17 cellular contexts compared by ENCODE assay signal in the genomic region with DNA sequence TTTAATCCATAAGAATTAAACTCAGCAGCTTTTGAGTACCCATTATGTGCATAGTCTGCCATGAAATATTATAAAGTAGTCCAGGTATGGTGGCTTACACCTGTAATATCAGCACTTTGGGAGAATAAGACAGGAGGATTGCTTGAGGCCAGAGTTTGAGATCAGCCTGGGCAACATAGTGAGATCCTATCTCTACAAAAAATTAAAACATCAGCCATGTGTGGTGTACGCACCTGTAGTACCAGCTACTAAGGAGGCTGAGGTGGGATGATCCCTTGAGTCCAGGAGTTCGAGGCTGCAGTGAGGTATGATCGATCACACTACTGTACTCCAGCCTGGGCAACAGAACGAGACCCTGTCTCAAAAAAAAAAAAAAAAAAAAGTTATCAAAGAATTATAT. TPM values are rescaled to one million over a fixed set of nuclear protein-coding genes. Genes with fewer than 3 reads are reported as not detected.
DNase-seq lines count a peak whose midpoint lies in the region; ATAC-seq and TF ChIP-seq lines count a peak whose summit lies in the region.
"Had no signal": no experiment of that assay in that cellular context is flagged by ENCODE, and none has a peak within 500 bp of the region (broad histone marks: within the 10 kb centered on the region; RNA-seq: fewer than 3 reads in every experiment).

No MANE protein-coding gene starts in this region.

- intact Hi-C loops in right cardiac atrium (cut with DNase I) (no loop called here), heart right ventricle (cut with DNase I) (no loop called here), posterior cingulate gyrus (cut with DNase I) (no loop called here)

- H3K27me3 Mint-ChIP-seq in T-helper 17 cell = no peaks in the 10 kb centered on the region
- no peaks in the 10 kb centered on the region for H3K27me3 Mint-ChIP-seq in naive thymus-derived CD8-positive, alpha-beta T cell
- H3K27me3 Mint-ChIP-seq: activated B cell treated with CpG ODN at 0.5 μM for 24 hours had no signal

- peak overlapping the region; percentile 92 for H3K27ac Mint-ChIP-seq in T-helper 17 cell
- peak overlapping the region in 7 of 10 donors; percentile 0 to 78 (median 22) for H3K27ac Mint-ChIP-seq in naive thymus-derived CD8-positive, alpha-beta T cell
- H3K27ac Mint-ChIP-seq: activated B cell treated with CpG ODN at 0.5 μM for 24 hours had no signal

- H3K4me1 Mint-ChIP-seq in T-helper 17 cell = peaks cover 49% of the 10 kb centered on the region
- peaks cover 35 to 86% (median 79%) of the 10 kb centered on the region in 4 donors for H3K4me1 Mint-ChIP-seq in naive thymus-derived CD8-positive, alpha-beta T cell

- no peaks in the 10 kb centered on the region for H3K27me3 ChIP-seq in right cardiac atrium (ENCODE audit: control insufficient read depth, insufficient read depth)
- H3K27me3 ChIP-seq in heart right ventricle = no peaks in the 10 kb centered on the region
- H3K27me3 ChIP-seq: dorsolateral prefrontal cortex, tibial nerve had no signal

- H3K9me3 Mint-ChIP-seq in naive thymus-derived CD8-positive, alpha-beta T cell = no peaks in the 10 kb centered on the region
- H3K9me3 Mint-ChIP-seq: activated B cell treated with CpG ODN at 0.5 μM for 24 hours, H9 had no signal

- H3K36me3 ChIP-seq in heart right ventricle = peaks cover 0 to 7% (median 0%) of the 10 kb centered on the region in 9 donors

- H3K4me3 Mint-ChIP-seq in T-helper 17 cell = no peak overlapping the region
- H3K4me3 Mint-ChIP-seq in naive thymus-derived CD8-positive, alpha-beta T cell = peak overlapping the region in 7 of 10 donors; percentile 7 to 51 (median 30)
- H3K4me3 Mint-ChIP-seq: H9 had no signal

- H3K9me3 ChIP-seq in right cardiac atrium (ENCODE audit: control insufficient read depth, low read length) (no peaks in the 10 kb centered on the region), heart right ventricle (no peaks in the 10 kb centered on the region), T-helper 17 cell (ENCODE audit: control insufficient read depth, low read length, poor library complexity, severe bottlenecking) (no peaks in the 10 kb centered on the region)
- H3K9me3 ChIP-seq: tibial nerve had no signal

- H3K4me1 ChIP-seq in right cardiac atrium (ENCODE audit: control insufficient read depth, insufficient read depth, low read length) (peaks cover 19% of the 10 kb centered on the region), heart right ventricle (peaks cover 23 to 99% (median 91%) of the 10 kb centered on the region in 9 donors)

- ATAC-seq in right cardiac atrium (no peak), heart right ventricle (no peak), T-helper 17 cell (no peak), HG02642 (IDR thresholded peaks at IDR 0.05; ENCODE audit: poor library complexity, unreplicated experiment) (no peak)
- ATAC-seq in naive thymus-derived CD8-positive, alpha-beta T cell = no peak
- ATAC-seq: PC-3 had no signal

- POLR2A ChIA-PET in naive thymus-derived CD8-positive, alpha-beta T cell (lab: Charles Lee) = interaction anchor here (1.0 kb wide), 1 partner anchor 17 kb away, joined by 3 read pairs; no protein-coding TSS in a partner anchor

- TF ChIP-seq CTCF in heart right ventricle (IDR thresholded peaks at IDR 0.05) = no peak

- H3K4me3 ChIP-seq in right cardiac atrium (ENCODE audit: low read length) (no peak overlapping the region), heart right ventricle (no peak overlapping the region)
- H3K4me3 ChIP-seq: dorsolateral prefrontal cortex, tibial nerve had no signal

- no peaks in the 10 kb centered on the region for H3K36me3 Mint-ChIP-seq in T-helper 17 cell (ENCODE audit: low read depth)
- H3K36me3 Mint-ChIP-seq in naive thymus-derived CD8-positive, alpha-beta T cell = peaks cover 0 to 12% (median 4%) of the 10 kb centered on the region in 3 donors

- peak overlapping the region; percentile 28 for H3K27ac ChIP-seq in right cardiac atrium (ENCODE audit: low read length)
- peak overlapping the region in 4 of 10 donors; percentile 10 to 75 (median 72) for H3K27ac ChIP-seq in heart right ventricle
- H3K27ac ChIP-seq: parathyroid adenoma, tibial nerve had no signal

- DNase-seq in right cardiac atrium = no peak
- DNase-seq in heart right ventricle = no peak
- no peak for DNase-seq in T-helper 17 cell
- no peak for DNase-seq in naive thymus-derived CD8-positive, alpha-beta T cell
- no peak for DNase-seq in posterior cingulate gyrus
- DNase-seq in SW 1271 (lab: John Stamatoyannopoulos, UW) = no peak
- DNase-seq: activated B cell treated with CpG ODN at 0.5 μM for 24 hours, amniotic stem cell, COR-L47, dorsolateral prefrontal cortex, H9, NCI-H1930, NCI-H2227 treated with DMSO at 0.1 percent for 48 hours, PC-3 had no signal

- WGBS in right cardiac atrium = 84% methylated on average over 4 of the region's 4 CpGs
- WGBS in heart right ventricle, 2 donors = 82 to 88% methylated on average over 4 of the region's 4 CpGs

RNA-seq across cellular contexts. Expression of gene MARK3, which starts 15.3 kb away (rescaled TPM):
- total RNA-seq in right cardiac atrium (100 to 1,000 TPM in 1 of 4 donors, 10 to 100 TPM in 3; 85.6 to 105 (median 96.0) TPM), heart right ventricle (100 to 1,000 TPM in 3 of 10 donors, 10 to 100 TPM in 7; 62.3 to 246 (median 72.6) TPM), T-helper 17 cell (100 to 1,000 TPM; 121 to 136 TPM)
- polyA plus RNA-seq in right cardiac atrium (79.4 TPM), heart right ventricle (100 to 1,000 TPM in 1 of 2 donors, 10 to 100 TPM in 1; 85.4 to 136 TPM)
- 100 to 1,000 TPM; 123 to 128 TPM for total RNA-seq in naive thymus-derived CD8-positive, alpha-beta T cell
- 10 to 100 TPM; 26.8 to 36.5 (median 30.7) TPM for polyA plus RNA-seq in naive thymus-derived CD8-positive, alpha-beta T cell
